ENCODE assay signal across 10 cellular contexts in the genomic region with DNA sequence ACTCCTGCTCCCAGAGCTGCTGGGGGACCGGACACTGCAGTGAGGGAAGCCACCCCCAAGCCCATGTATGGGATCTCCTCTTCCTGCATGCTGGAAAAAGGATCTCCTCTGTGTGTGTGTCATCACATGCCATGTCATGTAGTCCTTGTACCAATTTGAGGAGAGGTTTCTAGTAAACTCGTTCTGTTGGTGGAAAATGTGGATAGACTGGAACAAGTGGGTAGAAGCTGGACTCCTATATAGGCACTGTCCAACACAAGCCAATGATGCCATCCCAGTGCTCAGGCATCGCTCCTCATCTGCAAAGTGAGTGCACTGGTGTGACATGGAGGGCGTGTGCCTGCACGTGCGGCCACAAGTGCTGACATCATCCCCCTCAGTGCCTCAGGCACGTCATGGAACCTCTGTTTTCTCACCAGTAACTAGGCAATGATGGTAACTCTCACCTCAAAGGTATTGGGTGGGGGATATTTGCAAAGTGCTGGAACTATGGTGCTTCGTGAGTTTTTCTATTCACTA. TPM values are rescaled to one million over a fixed set of nuclear protein-coding genes. Genes with fewer than 3 reads are reported as not detected.
A peak's percentile ranks its signal among the peaks of the same experiment; 100 is the strongest.
DNase-seq lines count a peak whose midpoint lies in the region; ATAC-seq lines count a peak whose summit lies in the region.
"Had no signal": no experiment of that assay in that cellular context is flagged by ENCODE, and none has a peak within 500 bp of the region (broad histone marks: within the 10 kb centered on the region; RNA-seq: fewer than 3 reads in every experiment).

No MANE protein-coding gene starts in this region.

- H3K9me3 ChIP-seq in right cardiac atrium (ENCODE audit: control insufficient read depth, low read length) = no peaks in the 10 kb centered on the region

- no peak overlapping the region for H3K27ac ChIP-seq in right cardiac atrium (ENCODE audit: low read length)

- intact Hi-C loops in posterior vena cava (cut with DNase I) (no loop called here), right cardiac atrium (cut with DNase I) (no loop called here)

- no peak overlapping the region for H3K4me3 ChIP-seq in right cardiac atrium (ENCODE audit: low read length)

- DNase-seq in activated CD4-positive, CD25-positive, alpha-beta regulatory T cell (lab: John Stamatoyannopoulos, UW) = no peak
- DNase-seq in NCI-H69 (lab: John Stamatoyannopoulos, UW) (peak; percentile 43), posterior vena cava (ENCODE audit: low spot score) (peak; percentile 49), right cardiac atrium (no peak), Ammon's horn (ENCODE audit: low spot score) (no peak)
- peak; percentile 78 for DNase-seq in activated effector memory CD4-positive, alpha-beta T cell treated with anti-CD3 and anti-CD28 coated beads, Interleukin-2, amount 50 U/mL, for 16 hours
- DNase-seq: NCI-H2029 treated with DMSO at 0.1 percent for 48 hours; stimulated activated CD4-positive, alpha-beta T cell treated with anti-CD3 and anti-CD28 coated beads, Interleukin-1b, Interleukin-23, amount 100 ng/mL, for 48 hours had no signal

- WGBS in right cardiac atrium = 62% methylated on average over 8 of the region's 8 CpGs

- H3K27me3 ChIP-seq in right cardiac atrium (ENCODE audit: control insufficient read depth, insufficient read depth) = no peaks in the 10 kb centered on the region

- H3K4me1 ChIP-seq in right cardiac atrium (ENCODE audit: control insufficient read depth, insufficient read depth, low read length) = no peaks in the 10 kb centered on the region

- ATAC-seq in activated CD4-positive, CD25-positive, alpha-beta regulatory T cell treated with anti-CD3 and anti-CD28 coated beads, Interleukin-2, amount 50 U/mL, for 24 hours = peak; percentile 45 to 54
- ATAC-seq in GM19328 (IDR thresholded peaks at IDR 0.05; ENCODE audit: unreplicated experiment) (no peak), right cardiac atrium (no peak)

RNA-seq across cellular contexts. Expression of gene MYO1G, which starts 19.3 kb away (rescaled TPM):
- total RNA-seq in posterior vena cava (1 to 10 TPM; 4.9 to 6.3 TPM), right cardiac atrium (1 to 10 TPM in 3 of 4 donors, under 1 TPM in 1; 0.91 to 3.0 (median 2.2) TPM)
- 0.70 TPM for polyA plus RNA-seq in right cardiac atrium

RNA-seq across cellular contexts. Expression of gene CCM2, which starts 40.5 kb away (rescaled TPM):
- total RNA-seq in posterior vena cava = 10 to 100 TPM; 31.8 to 36.9 TPM
- total RNA-seq in right cardiac atrium = 10 to 100 TPM; 26.4 to 37.0 (median 32.4) TPM
- polyA plus RNA-seq in right cardiac atrium = 32.8 TPM

Comparison
In these comparisons a context has a peak if more than half of its experiments do, and no peak if none do; other contexts are left out.
1. ATAC-seq: peak in activated CD4-positive, CD25-positive, alpha-beta regulatory T cell treated with anti-CD3 and anti-CD28 coated beads, Interleukin-2, amount 50 U/mL, for 24 hours (2 of 2); none in GM19328 (single experiment) and right cardiac atrium (0 of 2).
2. DNase-seq: peak in NCI-H69 (single experiment), activated effector memory CD4-positive, alpha-beta T cell treated with anti-CD3 and anti-CD28 coated beads, Interleukin-2, amount 50 U/mL, for 16 hours (single experiment) and posterior vena cava (single experiment); none in activated CD4-positive, CD25-positive, alpha-beta regulatory T cell (0 of 4), right cardiac atrium (0 of 3) and Ammon's horn (single experiment).